ENCODE assay signal across 7 cellular contexts in genomic region chr13:42548731-42549554, GRCh38. TPM values are rescaled to one million over a fixed set of nuclear protein-coding genes. Genes with fewer than 3 reads are reported as not detected.
DNase-seq lines count a peak whose midpoint lies in the region; ATAC-seq and TF ChIP-seq lines count a peak whose summit lies in the region.

No MANE protein-coding gene starts in this region.

- peak overlapping the region; percentile 58 for H2AFZ ChIP-seq in osteoblast (ENCODE audit: low read length)

- DNase-seq in osteoblast (ENCODE audit: insufficient read length, low spot score, missing footprints) (no peak), mesothelial cell of epicardium (ENCODE audit: low spot score in 2 of 2, unreplicated experiment in 2 of 2) (no peak), dedifferentiated amniotic fluid mesenchymal stem cell (ENCODE audit: extremely low spot score) (no peak), osteocyte (ENCODE audit: extremely low spot score, unreplicated experiment) (no peak)

- ATAC-seq in GM19397 (IDR thresholded peaks at IDR 0.05; ENCODE audit: unreplicated experiment) (peak; percentile 93), HG03108 (IDR thresholded peaks at IDR 0.05; ENCODE audit: unreplicated experiment) (peak; percentile 98)

- H3K36me3 Mint-ChIP-seq in mesothelial cell of epicardium (no peaks in the 10 kb centered on the region), osteocyte (ENCODE audit: unreplicated experiment) (no peaks in the 10 kb centered on the region)

- H3K9me3 Mint-ChIP-seq in mesothelial cell of epicardium (no peaks in the 10 kb centered on the region), osteocyte (ENCODE audit: unreplicated experiment) (peaks cover 4% of the 10 kb centered on the region)

- no peaks in the 10 kb centered on the region for H3K36me3 ChIP-seq in osteoblast (ENCODE audit: insufficient read depth, low read length)

- H3K4me1 Mint-ChIP-seq in mesothelial cell of epicardium (peaks cover 10% of the 10 kb centered on the region), osteocyte (ENCODE audit: unreplicated experiment) (peaks cover 15% of the 10 kb centered on the region)

- no peaks in the 10 kb centered on the region for H4K20me1 ChIP-seq in osteoblast (ENCODE audit: insufficient read depth, low read length)

- H3K27me3 Mint-ChIP-seq in mesothelial cell of epicardium (ENCODE audit: low read depth): peaks cover 4% of the 10 kb centered on the region
- no peaks in the 10 kb centered on the region for H3K27me3 Mint-ChIP-seq in osteocyte (ENCODE audit: unreplicated experiment)

- H3K4me3 Mint-ChIP-seq in mesothelial cell of epicardium (no peak overlapping the region), osteocyte (ENCODE audit: unreplicated experiment) (no peak overlapping the region)

- peak overlapping the region; percentile 1 for H3K4me3 ChIP-seq in osteoblast (ENCODE audit: insufficient read depth, low read length)

- H3K9me3 ChIP-seq in osteoblast (ENCODE audit: low read depth, low read length): no peaks in the 10 kb centered on the region

- H3K27ac ChIP-seq in VCaP: peak overlapping the region; percentile 32
- H3K27ac ChIP-seq in osteoblast (ENCODE audit: low read depth, low read length): no peak overlapping the region

- H3K27me3 ChIP-seq in osteoblast (ENCODE audit: insufficient read depth, low read length): no peaks in the 10 kb centered on the region

- no peaks in the 10 kb centered on the region for H3K79me2 ChIP-seq in osteoblast (ENCODE audit: insufficient read depth, low read length)

- TF ChIP-seq CTCF in VCaP (conservative IDR thresholded peaks at IDR 0.05) (no peak), osteoblast (IDR thresholded peaks at IDR 0.05; ENCODE audit: extremely low read depth, low read depth, low read length) (no peak), mesothelial cell of epicardium (IDR thresholded peaks at IDR 0.05; ENCODE audit: unreplicated experiment) (no peak), osteocyte (IDR thresholded peaks at IDR 0.05) (no peak)

- peaks cover 22% of the 10 kb centered on the region for H3K4me1 ChIP-seq in osteoblast (ENCODE audit: insufficient read depth, low read length)

- H3K4me2 ChIP-seq in osteoblast (ENCODE audit: insufficient read depth, low read length): peak overlapping the region; percentile 49

- no peak overlapping the region for H3K27ac Mint-ChIP-seq in mesothelial cell of epicardium
- H3K27ac Mint-ChIP-seq in osteocyte (ENCODE audit: unreplicated experiment): no peak overlapping the region

RNA-seq across cellular contexts. Expression of gene TNFSF11, which starts 25.0 kb away (rescaled TPM):
- 0.72 and 0.88 TPM in 2 replicates for total RNA-seq in osteoblast
- total RNA-seq in mesothelial cell of epicardium: 0.20 TPM in 1 of 3 replicates, not detected in the others
- 0.26 TPM in 1 of 2 replicates, not detected in the other for total RNA-seq in osteocyte
